8 cellular contexts compared by ENCODE assay signal in the genomic region with DNA sequence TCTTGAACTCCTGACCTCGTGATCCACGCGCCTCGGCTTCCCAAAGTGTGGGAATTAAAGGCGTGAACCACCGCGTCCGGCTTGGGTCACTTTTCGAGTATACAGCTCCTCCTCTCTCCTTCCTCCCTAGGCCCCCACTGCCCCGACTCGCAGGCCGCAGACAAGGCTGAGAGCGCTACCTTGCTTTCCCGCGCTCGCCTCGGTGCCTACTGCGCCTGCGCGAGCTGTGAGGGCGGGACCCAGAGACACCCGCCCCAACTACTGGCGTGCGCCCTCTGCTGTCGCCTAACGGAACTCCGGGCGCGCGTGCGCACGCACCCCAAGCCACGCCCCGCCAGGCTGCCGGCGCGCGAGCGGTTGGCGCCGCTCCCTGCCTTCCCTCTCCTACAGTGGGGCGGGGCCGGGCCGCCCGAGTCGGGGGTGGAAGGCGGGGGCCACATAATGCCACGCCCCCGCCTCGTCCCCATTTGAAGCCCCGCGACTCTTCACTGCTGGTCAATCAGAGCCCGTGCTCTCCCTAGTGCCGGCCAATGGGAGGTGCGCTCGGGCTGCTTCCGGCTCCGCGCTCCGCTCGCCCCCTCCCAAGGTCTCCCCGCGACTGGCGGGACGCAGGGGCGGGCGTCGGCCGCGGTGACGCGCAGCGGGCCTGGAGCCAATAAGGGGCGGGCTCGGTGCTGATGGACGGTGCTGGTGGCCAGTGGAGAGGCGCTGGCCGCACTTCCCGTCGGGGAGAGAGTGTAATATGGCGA. TPM values are rescaled to one million over a fixed set of nuclear protein-coding genes. Genes with fewer than 3 reads are reported as not detected.
DNase-seq lines count a peak whose midpoint lies in the region; ATAC-seq, FAIRE-seq and TF ChIP-seq lines count a peak whose summit lies in the region.

Gene RAB8A, plus strand, starts transcription at position 730 of the 749 bp plus-strand sequence. Its CDS starts 13 bp downstream, at position 743.

- H3K27ac Mint-ChIP-seq in activated T-helper 2 cell treated with anti-CD3 and anti-CD28 coated beads, Interferon-gamma antibody, Interleukin-2, Interleukin-4, amounts not matched to agents 10 μg/mL and 5 μg/mL and 100 μg/mL, durations not matched to agents 14 hours and 24 hours and 36 hours: peak within 1 kb of the TSS; percentile 95
- H3K27ac Mint-ChIP-seq in natural killer cell: peak within 1 kb of the TSS; percentile 92 to 97

- ATAC-seq in RWPE2 (ENCODE audit: low read depth) (peak; percentile 96), natural killer cell (peak; percentile 86 to 94 (median 87))

- no peaks in the 10 kb centered on the region for H3K9me3 Mint-ChIP-seq in activated T-helper 2 cell treated with anti-CD3 and anti-CD28 coated beads, Interferon-gamma antibody, Interleukin-2, Interleukin-4, amounts not matched to agents 10 μg/mL and 5 μg/mL and 100 μg/mL, durations not matched to agents 14 hours and 24 hours and 36 hours
- H3K9me3 Mint-ChIP-seq in natural killer cell: no peaks in the 10 kb centered on the region

- H3K27me3 Mint-ChIP-seq in activated T-helper 2 cell treated with anti-CD3 and anti-CD28 coated beads, Interferon-gamma antibody, Interleukin-2, Interleukin-4, amounts not matched to agents 10 μg/mL and 5 μg/mL and 100 μg/mL, durations not matched to agents 14 hours and 24 hours and 36 hours (ENCODE audit: low read depth): no peaks in the 10 kb centered on the region
- H3K27me3 Mint-ChIP-seq in natural killer cell (ENCODE audit: low read depth in 2 of 2): no peaks in the 10 kb centered on the region

- TF ChIP-seq CTCF in RWPE2 (IDR thresholded peaks at IDR 0.05; ENCODE audit: poor library complexity, severe bottlenecking) (peak; percentile 97), natural killer cell (IDR thresholded peaks at IDR 0.05) (peak; percentile 95)

- H3K36me3 ChIP-seq in ES-I3 (ENCODE audit: insufficient read depth, low read length) (no peaks in the 10 kb centered on the region), RWPE2 (ENCODE audit: low read depth) (peaks cover 31% of the 10 kb centered on the region)

- intact Hi-C loops in activated T-helper 2 cell treated with anti-CD3 and anti-CD28 coated beads, Interferon-gamma antibody, Interleukin-2, Interleukin-4, amounts not matched to agents 10 μg/mL and 5 μg/mL and 100 μg/mL, durations not matched to agents 14 hours and 24 hours and 36 hours (cut with micrococcal nuclease): loop anchor here (1.0 to 2.0 kb wide), 4 partner anchors 8 to 74 kb away; partner anchors contain the start of gene FAM32A
- intact Hi-C loops in natural killer cell (cut with micrococcal nuclease): loop anchor here (1.0 to 5.0 kb wide), 5 partner anchors 32 to 74 kb away; partner anchors contain the start of gene FAM32A

- H3K9me3 ChIP-seq in ES-I3 (ENCODE audit: control insufficient read depth, insufficient read depth, low read length) (no peaks in the 10 kb centered on the region), RWPE2 (ENCODE audit: severe bottlenecking) (no peaks in the 10 kb centered on the region)

- H3K4me1 ChIP-seq in ES-I3 (ENCODE audit: insufficient read depth, low read length) (peaks cover 12% of the 10 kb centered on the region; the same call in 1 of the 2 replicates), RWPE2 (ENCODE audit: insufficient read depth, poor library complexity, severe bottlenecking) (peaks cover 5% of the 10 kb centered on the region)

- H3K9ac ChIP-seq in ES-I3 (ENCODE audit: low read depth, low read length): peak within 1 kb of the TSS; percentile 81

- peak within 1 kb of the TSS; percentile 99 for H3K4me3 Mint-ChIP-seq in activated T-helper 2 cell treated with anti-CD3 and anti-CD28 coated beads, Interferon-gamma antibody, Interleukin-2, Interleukin-4, amounts not matched to agents 10 μg/mL and 5 μg/mL and 100 μg/mL, durations not matched to agents 14 hours and 24 hours and 36 hours (ENCODE audit: low read depth)
- peak within 1 kb of the TSS; percentile 96 for H3K4me3 Mint-ChIP-seq in natural killer cell

- no peaks in the 10 kb centered on the region for H3K27me3 ChIP-seq in RWPE2 (ENCODE audit: insufficient read depth, poor library complexity, severe bottlenecking)

- TF ChIP-seq POLR2A in H54 (IDR thresholded peaks at IDR 0.05; ENCODE audit: low read depth, low read length): peak; percentile 69

- H3K4me1 Mint-ChIP-seq in activated T-helper 2 cell treated with anti-CD3 and anti-CD28 coated beads, Interferon-gamma antibody, Interleukin-2, Interleukin-4, amounts not matched to agents 10 μg/mL and 5 μg/mL and 100 μg/mL, durations not matched to agents 14 hours and 24 hours and 36 hours (ENCODE audit: low read depth): peaks cover 29% of the 10 kb centered on the region
- H3K4me1 Mint-ChIP-seq in natural killer cell: peaks cover 22 to 35% of the 10 kb centered on the region in 2 donors

- DNase-seq in H54 (ENCODE audit: insufficient read length, low spot score) (peak; percentile 99), LoVo (ENCODE audit: low spot score) (peak; percentile 99), RWPE2 (ENCODE audit: low spot score) (peak; percentile 98), fibroblast of peridontal ligament (ENCODE audit: extremely low read depth) (peak; percentile 98), natural killer cell (peak; percentile 100)
- DNase-seq in activated T-helper 2 cell treated with anti-CD3 and anti-CD28 coated beads, Interferon-gamma antibody, Interleukin-2, Interleukin-4, amounts not matched to agents 10 μg/mL and 5 μg/mL and 100 μg/mL, durations not matched to agents 14 hours and 24 hours and 36 hours (ENCODE audit: low spot score): peak; percentile 99
- peak; percentile 98 for DNase-seq in stimulated activated naive CD4-positive, alpha-beta T cell treated with Interleukin-2 at 50 U/mL for 16 hours (lab: John Stamatoyannopoulos, UW)

- peaks cover 38% of the 10 kb centered on the region for H3K36me3 Mint-ChIP-seq in activated T-helper 2 cell treated with anti-CD3 and anti-CD28 coated beads, Interferon-gamma antibody, Interleukin-2, Interleukin-4, amounts not matched to agents 10 μg/mL and 5 μg/mL and 100 μg/mL, durations not matched to agents 14 hours and 24 hours and 36 hours (ENCODE audit: low read depth)
- H3K36me3 Mint-ChIP-seq in natural killer cell: no peaks in the 10 kb centered on the region

- FAIRE-seq in H54 (lab: Jason Lieb, UNC): peak; percentile 60

- peak within 1 kb of the TSS; percentile 67 for H3K27ac ChIP-seq in RWPE2 (ENCODE audit: poor library complexity, severe bottlenecking)

- peak within 1 kb of the TSS; percentile 96 for H3K4me3 ChIP-seq in RWPE2 (ENCODE audit: severe bottlenecking)

RNA-seq across cellular contexts. Expression of gene RAB8A, which starts in this region (rescaled TPM):
- 256 and 261 TPM in 2 replicates for total RNA-seq in activated T-helper 2 cell treated with anti-CD3 and anti-CD28 coated beads, Interferon-gamma antibody, Interleukin-2, Interleukin-4, amounts not matched to agents 10 μg/mL and 5 μg/mL and 100 μg/mL, durations not matched to agents 14 hours and 24 hours and 36 hours
- 100 to 1,000 TPM; 137 to 161 (median 149) TPM for total RNA-seq in natural killer cell

Comparison
In these comparisons a context has a peak if more than half of its experiments do, and no peak if none do; other contexts are left out.
1. Peak in every context shown above with its lines: DNase-seq, ATAC-seq, H3K4me3 ChIP-seq and H3K27ac ChIP-seq.